13 cellular contexts compared by ENCODE assay signal in genomic region chr20:37288091-37288490, GRCh38. TPM values are rescaled to one million over a fixed set of nuclear protein-coding genes. Genes with fewer than 3 reads are reported as not detected.
DNase-seq lines count a peak whose midpoint lies in the region; ATAC-seq and TF ChIP-seq lines count a peak whose summit lies in the region.
"Had no signal": no experiment of that assay in that cellular context is flagged by ENCODE, and none has a peak within 500 bp of the region (broad histone marks: within the 10 kb centered on the region; RNA-seq: fewer than 3 reads in every experiment).

No MANE protein-coding gene starts in this region.

- RAD21 ChIA-PET in HCT116 (lab: Charles Lee; ENCODE audit: low non-redundant PET in 1 of 2, low total read pairs in 2 of 2, uncharacterized antibody in 2 of 2, unreplicated experiment in 2 of 2) = no interaction called here

- H3K36me3 ChIP-seq in HCT116 (ENCODE audit: control insufficient read depth in 1 of 2, insufficient read depth in 2 of 2, low read length in 2 of 2) (peaks cover 0 to 15% of the 10 kb centered on the region in 2 experiments; a peak in 2 of 4 replicates), adrenal gland (replicated peaks in 1 of 2) (peaks cover 0 to 3% of the 10 kb centered on the region in 2 donors)

- H3K27me3 Mint-ChIP-seq in mesothelial cell of epicardium (ENCODE audit: low read depth) = no peaks in the 10 kb centered on the region

- WGBS in adrenal gland, 4 donors = 62 to 73% (median 67%) methylated on average over 4 of the region's 4 CpGs

- peak overlapping the region; percentile 42 for H3K4me3 Mint-ChIP-seq in mesothelial cell of epicardium

- no peak for TF ChIP-seq RAD21 in HCT116 (IDR thresholded peaks at IDR 0.05; ENCODE audit: low read depth)

- peaks cover 35% of the 10 kb centered on the region for H3K79me2 ChIP-seq in HCT116 (ENCODE audit: insufficient read depth, low read length)

- H3K9me3 ChIP-seq in HCT116 (ENCODE audit: control insufficient read depth in 1 of 2, insufficient read depth in 1 of 2, low read depth in 1 of 2, low read length in 2 of 2) (no peaks in the 10 kb centered on the region), adrenal gland (replicated peaks in 1 of 3) (no peaks in the 10 kb centered on the region)

- H3K4me1 ChIP-seq in HCT116 (ENCODE audit: control insufficient read depth in 1 of 2, insufficient read depth in 2 of 2, low read length in 2 of 2) (peaks cover 7 to 29% of the 10 kb centered on the region in 2 experiments), adrenal gland (replicated peaks in 1 of 2) (peaks cover 9 to 26% of the 10 kb centered on the region in 2 donors)

- H3K27ac ChIP-seq in HCT116 (ENCODE audit: low read depth, low read length) = no peak overlapping the region
- peak overlapping the region in 2 of 5 donors; percentile 10 to 50 for H3K27ac ChIP-seq in adrenal gland

- peak overlapping the region; percentile 84 for H3K4me2 ChIP-seq in HCT116 (ENCODE audit: low read length)

- intact Hi-C loops in HCT116 (cut with micrococcal nuclease) (no loop called here), adrenal gland (cut with DNase I) (no loop called here)

- DNase-seq in CD1c-positive myeloid dendritic cell (ENCODE audit: extremely low spot score) (peak; percentile 90), HCT116 (ENCODE audit: low read depth, low spot score) (no peak), adrenal gland (peak in 6 of 7 donors; percentile 63 to 83 (median 76)), mesothelial cell of epicardium (ENCODE audit: low spot score in 2 of 2, unreplicated experiment in 2 of 2) (no peak), AG20443 (ENCODE audit: low spot score) (no peak), NAMALWA (ENCODE audit: low spot score) (no peak), NCI-H345 treated with DMSO at 0.1 percent for 48 hours (lab: John Stamatoyannopoulos, UW; ENCODE audit: unreplicated experiment) (no peak)
- no peak for DNase-seq in stimulated activated naive CD4-positive, alpha-beta T cell (lab: John Stamatoyannopoulos, UW)
- DNase-seq: cortex of kidney, DMS153, IMR-90, NCI-H226 had no signal

- H3K27ac Mint-ChIP-seq in mesothelial cell of epicardium = peak overlapping the region; percentile 21

- TF ChIP-seq CTCF in HCT116 (IDR thresholded peaks at IDR 0.05 in 2 of 3, conservative IDR thresholded peaks at IDR 0.05 in 1 of 3; ENCODE audit: borderline replicate concordance in 1 of 3, insufficient read depth in 1 of 3, low read depth in 2 of 3, low read length in 2 of 3) (no peak), adrenal gland (IDR thresholded peaks at IDR 0.05) (no peak), mesothelial cell of epicardium (IDR thresholded peaks at IDR 0.05; ENCODE audit: unreplicated experiment) (no peak)

- no peak overlapping the region for H3K4me3 ChIP-seq in HCT116 (replicated peaks in 1 of 2; ENCODE audit: low read depth in 1 of 2, low read length in 2 of 2)
- no peak overlapping the region for H3K4me3 ChIP-seq in adrenal gland

- POLR2A ChIA-PET in HCT116 (lab: Charles Lee) = interaction anchor here (1.5 to 2.3 kb wide), 2 partner anchors 58 to 91 kb away, joined by 6 to 10 read pairs; partner anchors contain the start of gene SRC

- peaks cover 17% of the 10 kb centered on the region for H3K36me3 Mint-ChIP-seq in mesothelial cell of epicardium

- H3K9ac ChIP-seq in HCT116 (ENCODE audit: low read length) = no peak overlapping the region

- CTCF ChIA-PET in HCT116 (lab: Charles Lee) = no interaction called here

- peaks cover 4% of the 10 kb centered on the region for H3K9me3 Mint-ChIP-seq in mesothelial cell of epicardium

- H3K27me3 ChIP-seq in HCT116 (ENCODE audit: insufficient read depth, low read length) (no peaks in the 10 kb centered on the region), adrenal gland (no peaks in the 10 kb centered on the region)

- no TSS peak for BruUV-seq in HCT116 (replicated peaks; lab: Mats Ljungman, UMichigan)

- no peak for TF ChIP-seq POLR2A in HCT116 (IDR thresholded peaks at IDR 0.05; ENCODE audit: borderline replicate concordance, extremely low read depth, insufficient read depth, insufficient read length)
- peak in 1 of 2 donors; percentile 27 for TF ChIP-seq POLR2A in adrenal gland (IDR thresholded peaks at IDR 0.05)

- ATAC-seq in HCT116 = no peak

- H2AFZ ChIP-seq in HCT116 (ENCODE audit: low read depth, low read length, poor library complexity, severe bottlenecking) = no peak overlapping the region

- no peaks in the 10 kb centered on the region for H3K9me2 ChIP-seq in HCT116 (ENCODE audit: insufficient read depth)

- H3K4me1 Mint-ChIP-seq in mesothelial cell of epicardium = peaks cover 8% of the 10 kb centered on the region

- no peaks in the 10 kb centered on the region for H4K20me1 ChIP-seq in HCT116 (ENCODE audit: insufficient read depth)

TF ChIP-seq in HCT116, 20 proteins besides CTCF, POLR2A, EP300 and RAD21:
- no peak for TF ChIP-seq SP1 (IDR thresholded peaks at IDR 0.05; ENCODE audit: low read depth)
- TF ChIP-seq POLR2AphosphoS5 (IDR thresholded peaks at IDR 0.05; ENCODE audit: low read depth, low read length) = no peak
- TF ChIP-seq, protein P1, sequence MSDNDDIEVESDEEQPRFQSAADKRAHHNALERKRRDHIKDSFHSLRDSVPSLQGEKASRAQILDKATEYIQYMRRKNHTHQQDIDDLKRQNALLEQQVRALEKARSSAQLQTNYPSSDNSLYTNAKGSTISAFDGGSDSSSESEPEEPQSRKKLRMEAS (IDR thresholded peaks at IDR 0.05) = no peak
- no peak for TF ChIP-seq JUND (IDR thresholded peaks at IDR 0.05)
- TF ChIP-seq EGR1 (IDR thresholded peaks at IDR 0.05; ENCODE audit: low read depth) = no peak
- TF ChIP-seq ATF3 (IDR thresholded peaks at IDR 0.05) = no peak
- TF ChIP-seq FOSL1 (IDR thresholded peaks at IDR 0.05; ENCODE audit: low read depth) = no peak
- TF ChIP-seq YY1 (IDR thresholded peaks at IDR 0.05; ENCODE audit: extremely low read depth, insufficient replicate concordance, low read depth, low read length) = no peak
- no peak for TF ChIP-seq ELF1 (IDR thresholded peaks at IDR 0.05; ENCODE audit: borderline replicate concordance, low read depth)
- TF ChIP-seq REST (IDR thresholded peaks at IDR 0.05; ENCODE audit: low read depth) = no peak
- no peak for TF ChIP-seq CEBPB (IDR thresholded peaks at IDR 0.05; ENCODE audit: low read depth)
- no peak for TF ChIP-seq TCF7L2 (IDR thresholded peaks at IDR 0.05; ENCODE audit: borderline replicate concordance, extremely low read depth, insufficient read depth, insufficient read length)

RNA-seq across cellular contexts. Expression of gene MANBAL, which starts 1.4 kb away (rescaled TPM):
- total RNA-seq in HCT116 (2021; ENCODE audit: unreplicated experiment) (47.9 TPM), adrenal gland (100 to 1,000 TPM in 1 of 8 donors, 10 to 100 TPM in 7; 13.9 to 364 (median 54.8) TPM), mesothelial cell of epicardium (40.3 to 44.2 TPM (median 43.0 TPM) in 3 replicates)
- polyA plus RNA-seq in HCT116 (2012) = 80.8 and 84.5 TPM in 2 replicates
- polyA plus RNA-seq in adrenal gland = 100 to 1,000 TPM in 1 of 3 donors, 10 to 100 TPM in 2; 53.7 to 101 (median 67.3) TPM

RNA-seq across cellular contexts. Expression of gene GHRH, which starts 26.5 kb away (rescaled TPM):
- not detected for total RNA-seq in HCT116 (2021; ENCODE audit: unreplicated experiment)
- polyA plus RNA-seq in HCT116 (2012) = not detected in 2 replicates
- not detected for total RNA-seq in adrenal gland
- polyA plus RNA-seq in adrenal gland = 10 to 100 TPM in 1 of 3 donors, under 1 TPM in 1, not detected in 1; 0.91 to 26.1 TPM
- not detected in 3 replicates for total RNA-seq in mesothelial cell of epicardium
- total RNA-seq: IMR-90, skeletal muscle tissue had no signal
- polyA plus RNA-seq: IMR-90 had no signal

RNA-seq across cellular contexts. Expression of gene SRC, which starts 57.8 kb away (rescaled TPM):
- total RNA-seq in HCT116 (2021; ENCODE audit: unreplicated experiment) (42.3 TPM), adrenal gland (10 to 100 TPM; 40.1 to 83.0 (median 58.5) TPM), mesothelial cell of epicardium (81.2 to 85.2 TPM (median 81.3 TPM) in 3 replicates)
- 35.9 and 36.5 TPM in 2 replicates for polyA plus RNA-seq in HCT116 (2012)
- polyA plus RNA-seq in adrenal gland = 10 to 100 TPM; 45.6 to 68.6 (median 49.0) TPM

Comparison
In these comparisons a context has a peak if more than half of its experiments do, and no peak if none do; other contexts are left out.
1. DNase-seq: peak in CD1c-positive myeloid dendritic cell (single experiment) and adrenal gland (6 of 7); none in HCT116 (single experiment), mesothelial cell of epicardium (0 of 2), stimulated activated naive CD4-positive, alpha-beta T cell (0 of 6), AG20443 (single experiment), NAMALWA (single experiment) and NCI-H345 treated with DMSO at 0.1 percent for 48 hours (single experiment).